In the genomic region with DNA sequence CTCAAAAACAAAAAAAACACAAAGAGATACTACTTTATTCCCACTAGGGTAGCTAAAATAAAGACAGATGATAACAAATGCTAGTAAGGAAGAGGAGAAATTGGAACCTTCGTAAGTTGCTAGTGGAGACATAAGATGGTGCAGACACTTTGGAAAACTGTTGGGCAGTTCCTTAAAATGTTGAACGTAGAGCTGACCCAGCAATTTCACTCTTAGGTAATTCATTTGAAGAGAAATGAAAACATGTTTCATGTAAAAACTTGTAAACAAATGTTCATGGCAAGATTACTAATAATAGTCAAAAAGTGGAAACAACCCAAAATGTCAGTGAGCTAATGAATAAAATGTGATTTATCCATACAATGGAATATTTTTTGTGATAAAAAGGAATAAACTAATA, we compare ENCODE assay signal across 23 cellular contexts.
"Had no signal": no experiment of that assay in that cellular context is flagged by ENCODE, and none has a peak within 500 bp of the region (broad histone marks: within the 10 kb centered on the region; RNA-seq: fewer than 3 reads in every experiment).

No MANE protein-coding gene starts in this region.

- H3K27me3 Mint-ChIP-seq: activated CD4-positive, alpha-beta T cell treated with anti-CD3 and anti-CD28 coated beads for 36 hours; activated CD4-positive, alpha-beta T cell treated with anti-CD3 and anti-CD28 coated beads, Interleukin-2, amount 10 ng/mL, durations not matched to agents 7 days and 5 days; activated CD8-positive, alpha-beta memory T cell treated with anti-CD3 and anti-CD28 coated beads, Interleukin-2, amount 10 ng/mL, durations not matched to agents 7 days and 5 days; activated naive CD4-positive, alpha-beta T cell treated with anti-CD3 and anti-CD28 coated beads, Interleukin-2, amount 50 U/mL, for 24 hours; activated naive CD8-positive, alpha-beta T cell treated with anti-CD3 and anti-CD28 coated beads, Interleukin-2, amount 10 ng/mL, durations not matched to agents 7 days and 5 days had no signal

- H3K4me1 Mint-ChIP-seq: activated CD4-positive, alpha-beta T cell treated with anti-CD3 and anti-CD28 coated beads for 36 hours; activated CD8-positive, alpha-beta memory T cell treated with anti-CD3 and anti-CD28 coated beads, Interleukin-2, amount 10 ng/mL, durations not matched to agents 7 days and 5 days; activated naive CD4-positive, alpha-beta T cell treated with anti-CD3 and anti-CD28 coated beads, Interleukin-2, amount 50 U/mL, for 24 hours; WTC11 had no signal

- H3K4me1 ChIP-seq: ascending aorta, SJCRH30 had no signal

- H3K9me3 ChIP-seq: ascending aorta, SJCRH30 had no signal

- DNase-seq: activated CD4-positive, alpha-beta T cell treated with anti-CD3 and anti-CD28 coated beads for 36 hours; activated CD4-positive, alpha-beta T cell treated with anti-CD3 and anti-CD28 coated beads, Interleukin-2, amount 10 ng/mL, durations not matched to agents 7 days and 5 days; activated CD4-positive, alpha-beta T cell treated with anti-CD3 and anti-CD28 coated beads, Interleukin-2, amount 50 U/mL, for 48 hours; activated CD8-positive, alpha-beta memory T cell treated with anti-CD3 and anti-CD28 coated beads for 24 hours; activated CD8-positive, alpha-beta memory T cell treated with anti-CD3 and anti-CD28 coated beads, Interleukin-2, amount 10 ng/mL, durations not matched to agents 7 days and 5 days; activated CD8-positive, alpha-beta memory T cell treated with anti-CD3 and anti-CD28 coated beads, Interleukin-2, amount 50 U/mL, for 48 hours; activated effector memory CD4-positive, alpha-beta T cell treated with Interleukin-2 at 50 U/mL for 16 hours; activated naive CD8-positive, alpha-beta T cell treated with anti-CD3 and anti-CD28 coated beads, Interleukin-2, amount 10 ng/mL, durations not matched to agents 7 days and 5 days; activated T-cell treated with anti-CD3 and anti-CD28 coated beads, Interleukin-2, amount 50 U/mL, for 48 hours; amygdala; NCI-H1436 treated with DMSO at 0.1 percent for 48 hours; NCI-H1694 treated with DMSO at 0.1 percent for 48 hours; NCI-H2029; NCI-H345; NCI-H524 treated with DMSO at 0.1 percent for 48 hours; SHP77; SJCRH30; T1000 had no signal

- H3K27ac Mint-ChIP-seq: activated CD4-positive, alpha-beta T cell treated with anti-CD3 and anti-CD28 coated beads for 36 hours; activated CD4-positive, alpha-beta T cell treated with anti-CD3 and anti-CD28 coated beads, Interleukin-2, amount 10 ng/mL, durations not matched to agents 7 days and 5 days; activated CD8-positive, alpha-beta memory T cell treated with anti-CD3 and anti-CD28 coated beads, Interleukin-2, amount 10 ng/mL, durations not matched to agents 7 days and 5 days; activated naive CD4-positive, alpha-beta T cell treated with anti-CD3 and anti-CD28 coated beads, Interleukin-2, amount 50 U/mL, for 24 hours; activated naive CD8-positive, alpha-beta T cell treated with anti-CD3 and anti-CD28 coated beads, Interleukin-2, amount 10 ng/mL, durations not matched to agents 7 days and 5 days; WTC11 had no signal

- ATAC-seq: activated CD4-positive, alpha-beta T cell treated with anti-CD3 and anti-CD28 coated beads for 36 hours; activated CD4-positive, CD25-positive, alpha-beta regulatory T cell treated with anti-CD3 and anti-CD28 coated beads, Interleukin-2, amount 50 U/mL, for 24 hours; activated CD8-positive, alpha-beta memory T cell treated with anti-CD3 and anti-CD28 coated beads, Interleukin-2, amount 10 ng/mL, durations not matched to agents 7 days and 5 days; WTC11 had no signal

- H3K4me3 ChIP-seq: ascending aorta, SJCRH30, SK-N-MC had no signal

- H3K27me3 ChIP-seq: ascending aorta, SJCRH30 had no signal

- H3K4me3 Mint-ChIP-seq: activated CD4-positive, alpha-beta T cell treated with anti-CD3 and anti-CD28 coated beads for 36 hours; activated CD4-positive, alpha-beta T cell treated with anti-CD3 and anti-CD28 coated beads, Interleukin-2, amount 10 ng/mL, durations not matched to agents 7 days and 5 days; activated CD8-positive, alpha-beta memory T cell treated with anti-CD3 and anti-CD28 coated beads, Interleukin-2, amount 10 ng/mL, durations not matched to agents 7 days and 5 days; activated naive CD4-positive, alpha-beta T cell treated with anti-CD3 and anti-CD28 coated beads, Interleukin-2, amount 50 U/mL, for 24 hours; activated naive CD8-positive, alpha-beta T cell treated with anti-CD3 and anti-CD28 coated beads, Interleukin-2, amount 10 ng/mL, durations not matched to agents 7 days and 5 days; WTC11 had no signal

- H3K9me3 Mint-ChIP-seq: activated CD4-positive, alpha-beta T cell treated with anti-CD3 and anti-CD28 coated beads, Interleukin-2, amount 10 ng/mL, durations not matched to agents 7 days and 5 days; activated naive CD4-positive, alpha-beta T cell treated with anti-CD3 and anti-CD28 coated beads, Interleukin-2, amount 50 U/mL, for 24 hours; activated naive CD8-positive, alpha-beta T cell treated with anti-CD3 and anti-CD28 coated beads, Interleukin-2, amount 10 ng/mL, durations not matched to agents 7 days and 5 days; WTC11 had no signal

- H3K27ac ChIP-seq: ascending aorta, SJCRH30, SK-N-MC had no signal
